Comparison of ENCODE assay signal across 15 cellular contexts in genomic region chr5:76458492-76458863, GRCh38.
"Had no signal": no experiment of that assay in that cellular context is flagged by ENCODE, and none has a peak within 500 bp of the region (broad histone marks: within the 10 kb centered on the region; RNA-seq: fewer than 3 reads in every experiment).

No MANE protein-coding gene starts in this region.

- H3K4me3 Mint-ChIP-seq: brain; endodermal cell; neural progenitor cell; stimulated activated memory B cell treated with anti-CD40 and anti-IgM and Interleukin-4, amounts not matched to agents 10 μg/mL and 1 μg/mL and 100 μg/mL, for 72 hours; T-helper 1 cell treated with Interleukin-12 subunit alpha and Interleukin-12 subunit beta and Interleukin-4 antibody, amounts not matched to agents 30 μg/mL and 1 μg/mL, for 36 hours had no signal

- H3K27me3 Mint-ChIP-seq: brain had no signal

- H3K27ac ChIP-seq: neural progenitor cell, right atrium auricular region had no signal

- H3K27me3 ChIP-seq: neural progenitor cell, right atrium auricular region had no signal

- H3K9me3 ChIP-seq: right atrium auricular region had no signal

- H3K4me1 Mint-ChIP-seq: stimulated activated memory B cell treated with anti-CD40 and anti-IgM and Interleukin-4, amounts not matched to agents 10 μg/mL and 1 μg/mL and 100 μg/mL, for 72 hours had no signal

- DNase-seq: activated CD4-positive, alpha-beta T cell treated with anti-CD3 and anti-CD28 coated beads, Interleukin-2, amount 50 U/mL, for 1 hour; activated effector memory CD4-positive, alpha-beta T cell treated with anti-CD3 and anti-CD28 coated beads, Interleukin-2, amount 50 U/mL, for 16 hours; activated T-cell treated with anti-CD3 and anti-CD28 coated beads, Interleukin-2, amount 50 U/mL, for 1 hour; amniotic stem cell; cerebellar nuclear complex; dermis blood vessel endothelial cell; left cardiac atrium; posterior cingulate gyrus; trophoblast cell had no signal

- H3K4me1 ChIP-seq: neural progenitor cell, right atrium auricular region had no signal

- H3K36me3 ChIP-seq: neural progenitor cell, right atrium auricular region had no signal

- H3K27ac Mint-ChIP-seq: neural progenitor cell; stimulated activated memory B cell treated with anti-CD40 and anti-IgM and Interleukin-4, amounts not matched to agents 10 μg/mL and 1 μg/mL and 100 μg/mL, for 72 hours; T-helper 1 cell treated with Interleukin-12 subunit alpha and Interleukin-12 subunit beta and Interleukin-4 antibody, amounts not matched to agents 30 μg/mL and 1 μg/mL, for 36 hours had no signal

- ATAC-seq: left cardiac atrium; stimulated activated memory B cell treated with anti-CD40 and anti-IgM and Interleukin-4, amounts not matched to agents 10 μg/mL and 1 μg/mL and 100 μg/mL, for 72 hours had no signal

- H3K4me2 ChIP-seq: neural progenitor cell had no signal

- H3K4me3 ChIP-seq: neural progenitor cell, right atrium auricular region had no signal

- H3K9me3 Mint-ChIP-seq: endodermal cell; neural progenitor cell; stimulated activated memory B cell treated with anti-CD40 and anti-IgM and Interleukin-4, amounts not matched to agents 10 μg/mL and 1 μg/mL and 100 μg/mL, for 72 hours; T-helper 1 cell treated with Interleukin-12 subunit alpha and Interleukin-12 subunit beta and Interleukin-4 antibody, amounts not matched to agents 30 μg/mL and 1 μg/mL, for 36 hours had no signal

- H3K36me3 Mint-ChIP-seq: brain had no signal
